In the genomic region with DNA sequence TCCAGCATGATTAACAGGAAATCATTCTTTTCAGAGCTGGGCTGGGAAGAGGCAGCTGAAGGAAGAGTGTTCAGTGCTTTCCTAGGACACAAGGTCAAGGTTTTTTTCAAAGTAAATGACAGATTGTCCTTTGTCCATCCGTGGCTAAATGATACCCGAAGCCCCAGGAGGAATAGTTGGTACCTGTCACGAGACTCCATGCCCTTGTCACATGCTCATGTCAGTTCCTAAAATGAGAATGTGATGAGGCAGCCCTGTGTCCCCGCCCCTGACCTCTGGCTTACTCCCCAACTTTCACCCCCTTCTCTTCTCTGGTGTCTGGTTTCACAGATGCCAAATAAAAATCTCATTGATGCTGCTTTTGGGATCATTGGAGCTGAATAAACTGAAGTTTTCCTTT, we compare ENCODE assay signal across 19 cellular contexts.
DNase-seq lines count a peak whose midpoint lies in the region; ATAC-seq and TF ChIP-seq lines count a peak whose summit lies in the region.
"Had no signal": no experiment of that assay in that cellular context is flagged by ENCODE, and none has a peak within 500 bp of the region (broad histone marks: within the 10 kb centered on the region; RNA-seq: fewer than 3 reads in every experiment).

No MANE protein-coding gene starts in this region.

- peak overlapping the region; percentile 75 to 77 for H3K18ac ChIP-seq in mesenchymal stem cell (ENCODE audit: low read depth in 1 of 2, low read length in 2 of 2)

- WGBS in mesenchymal stem cell = 53% methylated on average over 3 of the region's 4 CpGs
- WGBS in spleen, 5 donors = 43 to 76% (median 62%) methylated on average over 4 of the region's 4 CpGs

- no peaks in the 10 kb centered on the region for H3K79me1 ChIP-seq in mesenchymal stem cell (replicated peaks; ENCODE audit: low read length, poor library complexity, severe bottlenecking)

- peak overlapping the region; percentile 59 for H4K8ac ChIP-seq in mesenchymal stem cell (ENCODE audit: low read length)

- H3K27ac ChIP-seq in cardiac muscle cell (peak overlapping the region; percentile 22), mesenchymal stem cell (ENCODE audit: low read length, poor library complexity, severe bottlenecking) (no peak overlapping the region), spleen (peak overlapping the region in 6 of 8 donors; percentile 11 to 75 (median 43))
- H3K27ac ChIP-seq: neural progenitor cell, SJSA1 had no signal

- H3K36me3 ChIP-seq in cardiac muscle cell (no peaks in the 10 kb centered on the region), mesenchymal stem cell (ENCODE audit: control insufficient read depth in 1 of 2, insufficient read depth in 2 of 2, low read depth in 1 of 2, low read length in 2 of 2) (no peaks in the 10 kb centered on the region), spleen (no peaks in the 10 kb centered on the region)
- H3K36me3 ChIP-seq: adrenal gland, neural progenitor cell, SJSA1, stomach had no signal

- DNase-seq in cardiac muscle cell (ENCODE audit: low read depth in 1 of 2, low spot score in 1 of 2) (no peak), Right ventricle myocardium inferior (ENCODE audit: missing footprints) (no peak), SK-MEL-5 (ENCODE audit: low read depth, low spot score) (peak; percentile 95), mesenchymal stem cell (no peak), spleen (no peak), NCI-H345 treated with DMSO at 0.1 percent for 48 hours (lab: John Stamatoyannopoulos, UW; ENCODE audit: unreplicated experiment) (no peak), LoVo (ENCODE audit: low spot score) (no peak)
- no peak for DNase-seq in activated T-cell treated with anti-CD3 and anti-CD28 coated beads, Interleukin-2, amount 50 U/mL, for 48 hours
- DNase-seq: activated CD4-positive, alpha-beta T cell treated with anti-CD3 and anti-CD28 coated beads for 1 hour; activated effector memory CD4-positive, alpha-beta T cell treated with anti-CD3 and anti-CD28 coated beads, Interleukin-2, amount 50 U/mL, for 16 hours; CD4-positive, CD25-positive, alpha-beta regulatory T cell; head of caudate nucleus; immature natural killer cell; NCI-H1436; NCI-H510A treated with DMSO at 0.1 percent for 48 hours; stomach had no signal

- intact Hi-C loops in Right ventricle myocardium inferior (cut with DNase I) = no loop called here
- intact Hi-C loops in spleen (cut with DNase I; ENCODE audit: low total_unique reads) = no loop called here

- no peak overlapping the region for H3K9ac ChIP-seq in mesenchymal stem cell (ENCODE audit: low read length)
- H3K9ac ChIP-seq: neural progenitor cell had no signal

- H3K4me1 ChIP-seq in cardiac muscle cell (ENCODE audit: low read depth) = peaks cover 24% of the 10 kb centered on the region
- H3K4me1 ChIP-seq in mesenchymal stem cell (ENCODE audit: control insufficient read depth, insufficient read depth, low read depth, low read length) = peaks cover 3% of the 10 kb centered on the region
- H3K4me1 ChIP-seq in spleen = peaks cover 0 to 14% (median 2%) of the 10 kb centered on the region in 6 donors
- H3K4me1 ChIP-seq: adrenal gland, neural progenitor cell had no signal

- no peak for TF ChIP-seq POLR2A in spleen (IDR thresholded peaks at IDR 0.05)

- TF ChIP-seq CTCF in cardiac muscle cell (IDR thresholded peaks at IDR 0.05; ENCODE audit: low read depth, low read length) (no peak), spleen (IDR thresholded peaks at IDR 0.05 in 8 of 11, conservative IDR thresholded peaks at IDR 0.05 in 3 of 11) (no peak)

- H3K23ac ChIP-seq in mesenchymal stem cell (ENCODE audit: low read length in 2 of 2) = no peak overlapping the region

- peak overlapping the region; percentile 81 for H2AFZ ChIP-seq in mesenchymal stem cell (ENCODE audit: low read depth, low read length)
- H2AFZ ChIP-seq: neural progenitor cell had no signal

- H2BK12ac ChIP-seq in mesenchymal stem cell (ENCODE audit: low read length in 2 of 2) = peak overlapping the region; percentile 95 to 96

- H3K9me3 ChIP-seq in cardiac muscle cell (ENCODE audit: low read depth) (no peaks in the 10 kb centered on the region), mesenchymal stem cell (ENCODE audit: control insufficient read depth, low read length) (no peaks in the 10 kb centered on the region), spleen (no peaks in the 10 kb centered on the region)
- H3K9me3 ChIP-seq: adrenal gland, SJSA1, stomach had no signal

- H4K91ac ChIP-seq in mesenchymal stem cell (ENCODE audit: low read length) = peak overlapping the region; percentile 82

- peak overlapping the region; percentile 71 for H2BK120ac ChIP-seq in mesenchymal stem cell (ENCODE audit: low read depth, low read length)

- H3K4me2 ChIP-seq in mesenchymal stem cell (ENCODE audit: low read length, poor library complexity, severe bottlenecking) = no peak overlapping the region
- H3K4me2 ChIP-seq: neural progenitor cell had no signal

- no peak overlapping the region for H2BK5ac ChIP-seq in mesenchymal stem cell (ENCODE audit: low read depth, low read length, poor library complexity, severe bottlenecking)

- no peak overlapping the region for H2AK5ac ChIP-seq in mesenchymal stem cell (ENCODE audit: low read length, severe bottlenecking)

- H3K4me3 ChIP-seq in cardiac muscle cell (no peak overlapping the region), mesenchymal stem cell (ENCODE audit: insufficient read depth in 1 of 2, low read depth in 1 of 2, low read length in 2 of 2) (no peak overlapping the region), spleen (no peak overlapping the region)
- H3K4me3 ChIP-seq: adrenal gland, neural progenitor cell, SJSA1, stomach had no signal

- no peaks in the 10 kb centered on the region for H3K27me3 ChIP-seq in cardiac muscle cell
- no peaks in the 10 kb centered on the region for H3K27me3 ChIP-seq in mesenchymal stem cell (ENCODE audit: control insufficient read depth in 1 of 2, insufficient read depth in 1 of 2, low read length in 2 of 2)
- H3K27me3 ChIP-seq in spleen (replicated peaks in 1 of 7) = no peaks in the 10 kb centered on the region
- H3K27me3 ChIP-seq: adrenal gland, neural progenitor cell, SJSA1, stomach had no signal

- H2BK15ac ChIP-seq in mesenchymal stem cell (ENCODE audit: low read depth, poor library complexity, severe bottlenecking) = no peak overlapping the region

- H3K4ac ChIP-seq in mesenchymal stem cell (ENCODE audit: low read depth in 1 of 2, low read length in 2 of 2) = peak overlapping the region; percentile 95 to 98

- no peak for ATAC-seq in Right ventricle myocardium inferior

- in situ Hi-C loops in SK-MEL-5 (cut with HindIII; ENCODE audit: low pct_unique_long_range_greater_than_20kb, low sequenced_read_pairs) = no loop called here

- H3K14ac ChIP-seq in mesenchymal stem cell (ENCODE audit: low read length in 2 of 2) = peak overlapping the region in 1 of 2 experiments; percentile 32
